9 cellular contexts compared by ENCODE assay signal in the genomic region with DNA sequence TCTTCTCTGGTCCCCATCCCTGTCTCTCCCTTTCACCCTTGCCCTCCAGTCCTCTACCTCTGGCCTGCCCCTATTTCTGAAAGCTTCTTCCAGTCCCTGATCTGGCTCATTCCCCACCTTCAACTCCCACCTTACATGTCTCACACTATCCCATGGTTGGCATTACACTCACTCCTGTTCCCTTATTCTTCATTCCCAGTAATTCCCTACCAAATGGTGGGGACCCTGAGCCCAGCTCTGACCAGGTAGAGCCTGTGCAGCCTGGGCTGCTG. TPM values are rescaled to one million over a fixed set of nuclear protein-coding genes. Genes with fewer than 3 reads are reported as not detected.
A peak's percentile ranks its signal among the peaks of the same experiment; 100 is the strongest.
DNase-seq lines count a peak whose midpoint lies in the region; ATAC-seq and TF ChIP-seq lines count a peak whose summit lies in the region.
"Had no signal": no experiment of that assay in that cellular context is flagged by ENCODE, and none has a peak within 500 bp of the region (broad histone marks: within the 10 kb centered on the region; RNA-seq: fewer than 3 reads in every experiment).

No MANE protein-coding gene starts in this region.

- TF ChIP-seq POLR2A in uterus (IDR thresholded peaks at IDR 0.05): no peak

- DNase-seq in left ventricle myocardium inferior (no peak), Right ventricle myocardium superior (no peak), memory B cell (ENCODE audit: low spot score in 2 of 2) (no peak), uterus (no peak), NCI-H2107 (lab: John Stamatoyannopoulos, UW) (no peak), NCI-H146 (lab: John Stamatoyannopoulos, UW) (no peak)
- no peak for DNase-seq in activated naive CD8-positive, alpha-beta T cell treated with anti-CD3 and anti-CD28 coated beads, Interleukin-2, amount 10 ng/mL, durations not matched to agents 7 days and 5 days
- DNase-seq: NCI-H187 treated with DMSO at 0.1 percent for 48 hours had no signal

- H3K4me1 ChIP-seq in left ventricle myocardium inferior: peaks cover 86% of the 10 kb centered on the region
- no peaks in the 10 kb centered on the region for H3K4me1 ChIP-seq in uterus

- peak overlapping the region; percentile 82 for H3K4me3 Mint-ChIP-seq in activated naive CD8-positive, alpha-beta T cell treated with anti-CD3 and anti-CD28 coated beads, Interleukin-2, amount 10 ng/mL, durations not matched to agents 7 days and 5 days
- H3K4me3 Mint-ChIP-seq in memory B cell: peak overlapping the region; percentile 77

- peak overlapping the region; percentile 99 for H3K27ac ChIP-seq in left ventricle myocardium inferior (replicated peaks)
- H3K27ac ChIP-seq in uterus: peak overlapping the region; percentile 88 to 93

- peaks cover 24% of the 10 kb centered on the region for H3K4me1 Mint-ChIP-seq in activated naive CD8-positive, alpha-beta T cell treated with anti-CD3 and anti-CD28 coated beads, Interleukin-2, amount 10 ng/mL, durations not matched to agents 7 days and 5 days
- peaks cover 16% of the 10 kb centered on the region for H3K4me1 Mint-ChIP-seq in memory B cell

- H3K27me3 ChIP-seq in left ventricle myocardium inferior (ENCODE audit: low read depth) (no peaks in the 10 kb centered on the region), uterus (no peaks in the 10 kb centered on the region)

- H3K36me3 Mint-ChIP-seq in activated naive CD8-positive, alpha-beta T cell treated with anti-CD3 and anti-CD28 coated beads, Interleukin-2, amount 10 ng/mL, durations not matched to agents 7 days and 5 days: peaks cover 6% of the 10 kb centered on the region
- peaks cover 10% of the 10 kb centered on the region for H3K36me3 Mint-ChIP-seq in memory B cell

- H3K27ac Mint-ChIP-seq in activated naive CD8-positive, alpha-beta T cell treated with anti-CD3 and anti-CD28 coated beads, Interleukin-2, amount 10 ng/mL, durations not matched to agents 7 days and 5 days: peak overlapping the region; percentile 77
- H3K27ac Mint-ChIP-seq in memory B cell: peak overlapping the region; percentile 25

- H3K36me3 ChIP-seq in left ventricle myocardium inferior (peaks cover 35% of the 10 kb centered on the region), uterus (no peaks in the 10 kb centered on the region)

- H3K9me3 Mint-ChIP-seq in activated naive CD8-positive, alpha-beta T cell treated with anti-CD3 and anti-CD28 coated beads, Interleukin-2, amount 10 ng/mL, durations not matched to agents 7 days and 5 days: no peaks in the 10 kb centered on the region
- H3K9me3 Mint-ChIP-seq in memory B cell: no peaks in the 10 kb centered on the region

- intact Hi-C loops in left ventricle myocardium inferior (cut with micrococcal nuclease): no loop called here
- intact Hi-C loops in Right ventricle myocardium superior (cut with DNase I): no loop called here
- intact Hi-C loops in uterus (cut with DNase I; ENCODE audit: low total_unique reads): no loop called here

- POLR2A ChIA-PET in activated naive CD8-positive, alpha-beta T cell treated with anti-CD3 and anti-CD28 coated beads, Interleukin-2, amount 10 ng/mL, durations not matched to agents 7 days and 5 days (lab: Charles Lee): interaction anchor here (0.5 kb wide), 1 partner anchor 40 kb away, joined by 3 read pairs; no protein-coding TSS in a partner anchor

- TF ChIP-seq CTCF in left ventricle myocardium inferior (IDR thresholded peaks at IDR 0.05; ENCODE audit: borderline replicate concordance) (no peak), uterus (IDR thresholded peaks at IDR 0.05) (no peak)

- H3K27me3 Mint-ChIP-seq in activated naive CD8-positive, alpha-beta T cell treated with anti-CD3 and anti-CD28 coated beads, Interleukin-2, amount 10 ng/mL, durations not matched to agents 7 days and 5 days: peaks cover 7% of the 10 kb centered on the region
- H3K27me3 Mint-ChIP-seq in memory B cell: no peaks in the 10 kb centered on the region

- H3K9me3 ChIP-seq in left ventricle myocardium inferior (replicated peaks) (no peaks in the 10 kb centered on the region), uterus (no peaks in the 10 kb centered on the region)

- H3K4me3 ChIP-seq in left ventricle myocardium inferior (peak overlapping the region; percentile 76), uterus (peak overlapping the region in 1 of 2 donors; percentile 59)

- no peak for ATAC-seq in Right ventricle myocardium superior (ENCODE audit: poor library complexity)
- no peak for ATAC-seq in activated naive CD8-positive, alpha-beta T cell treated with anti-CD3 and anti-CD28 coated beads, Interleukin-2, amount 10 ng/mL, durations not matched to agents 7 days and 5 days (ENCODE audit: low read depth)
- ATAC-seq in memory B cell (ENCODE audit: low read depth): no peak
- no peak for ATAC-seq in HG02870 (IDR thresholded peaks at IDR 0.05; ENCODE audit: unreplicated experiment)

RNA-seq across cellular contexts. Expression of gene TP53INP2, which starts 6.4 kb away (rescaled TPM):
- total RNA-seq in left ventricle myocardium inferior (132 TPM), Right ventricle myocardium superior (108 TPM), uterus (10 to 100 TPM in 1 of 4 donors, 1 to 10 TPM in 3; 1.2 to 23.2 (median 2.8) TPM)
- 1 to 10 TPM; 2.1 TPM for total RNA-seq in activated naive CD8-positive, alpha-beta T cell treated with anti-CD3 and anti-CD28 coated beads, Interleukin-2, amount 10 ng/mL, durations not matched to agents 7 days and 5 days

RNA-seq across cellular contexts. Expression of gene PIGU, which starts 33.6 kb away (rescaled TPM):
- 13.7 TPM for total RNA-seq in left ventricle myocardium inferior
- 10.9 TPM for total RNA-seq in Right ventricle myocardium superior
- 10 to 100 TPM; 17.0 to 19.1 TPM for total RNA-seq in activated naive CD8-positive, alpha-beta T cell treated with anti-CD3 and anti-CD28 coated beads, Interleukin-2, amount 10 ng/mL, durations not matched to agents 7 days and 5 days
- 10 to 100 TPM in 2 of 4 donors, 1 to 10 TPM in 2; 9.5 to 17.5 (median 12.5) TPM for total RNA-seq in uterus
